Comparison of ENCODE assay signal across 8 cellular contexts in genomic region chr4:2412534-2412884, GRCh38. TPM values are rescaled to one million over a fixed set of nuclear protein-coding genes. Genes with fewer than 3 reads are reported as not detected.
DNase-seq lines count a peak whose midpoint lies in the region; ATAC-seq and TF ChIP-seq lines count a peak whose summit lies in the region.

No MANE protein-coding gene starts in this region.

- ATAC-seq in natural killer cell treated with Interleukin-12 subunit alpha and Interleukin-12 subunit beta and Interleukin-15 and Interleukin-18, amount 100 ng/mL, for 72 hours: peak; percentile 73

- H3K9me3 Mint-ChIP-seq in H9: peaks cover 0 to 3% of the 10 kb centered on the region in 2 experiments; a peak in 1 of 5 replicates
- H3K9me3 Mint-ChIP-seq in natural killer cell treated with Interleukin-12 subunit alpha and Interleukin-12 subunit beta and Interleukin-15 and Interleukin-18, amount 100 ng/mL, for 72 hours: no peaks in the 10 kb centered on the region

- no peak overlapping the region for H2AFZ ChIP-seq in H9 (ENCODE audit: low read length)

- peak overlapping the region in 2 of 3 experiments; percentile 8 to 96; a peak in 4 of 7 replicates for H3K27ac Mint-ChIP-seq in H9
- H3K27ac Mint-ChIP-seq in natural killer cell treated with Interleukin-12 subunit alpha and Interleukin-12 subunit beta and Interleukin-15 and Interleukin-18, amount 100 ng/mL, for 72 hours: peak overlapping the region; percentile 96 to 97

- no peak overlapping the region for H3K23ac ChIP-seq in H9 (ENCODE audit: insufficient read length, low read depth, low read length)

- H4K8ac ChIP-seq in H9 (replicated peaks; ENCODE audit: insufficient read length, low read depth, low read length): no peak overlapping the region

- no peak for TF ChIP-seq POLR2A in vagina (IDR thresholded peaks at IDR 0.05)

- peak overlapping the region; percentile 47 to 70 for H3K4me3 Mint-ChIP-seq in H9
- peak overlapping the region; percentile 86 for H3K4me3 Mint-ChIP-seq in natural killer cell treated with Interleukin-12 subunit alpha and Interleukin-12 subunit beta and Interleukin-15 and Interleukin-18, amount 100 ng/mL, for 72 hours

- no peaks in the 10 kb centered on the region for H3K79me2 ChIP-seq in H9 (ENCODE audit: insufficient read depth, low read length)

- peaks cover 45% of the 10 kb centered on the region for H3K27me3 Mint-ChIP-seq in H9 (ENCODE audit: low read depth)
- no peaks in the 10 kb centered on the region for H3K27me3 Mint-ChIP-seq in natural killer cell treated with Interleukin-12 subunit alpha and Interleukin-12 subunit beta and Interleukin-15 and Interleukin-18, amount 100 ng/mL, for 72 hours

- in situ Hi-C loops in GM13976 (cut with MboI; ENCODE audit: low sequenced_read_pairs, unreplicated experiment): no loop called here

- H3K4me2 ChIP-seq in H9 (ENCODE audit: insufficient read depth, insufficient read length, low read length): peak overlapping the region; percentile 75

- no peak overlapping the region for H3K56ac ChIP-seq in H9 (ENCODE audit: insufficient read length, low read depth, low read length)

- no peak overlapping the region for H4K91ac ChIP-seq in H9 (ENCODE audit: insufficient read length, low read depth, low read length)

- TF ChIP-seq CTCF in GM13976 (IDR thresholded peaks at IDR 0.05; ENCODE audit: borderline replicate concordance, control extremely low read depth, extremely low read depth, insufficient read depth, missing control alignments): no peak
- no peak for TF ChIP-seq CTCF in H9 (conservative IDR thresholded peaks at IDR 0.05)
- TF ChIP-seq CTCF in cardiac fibroblast (IDR thresholded peaks at IDR 0.05; ENCODE audit: low read depth, low read length): no peak
- TF ChIP-seq CTCF in vagina (IDR thresholded peaks at IDR 0.05): no peak

- no peak overlapping the region for H3K9ac ChIP-seq in H9 (ENCODE audit: extremely low read depth, insufficient read length, low read length)

- intact Hi-C loops in vagina (cut with DNase I): loop anchor here (10.0 kb wide), 1 partner anchor 148 kb away; the partner anchor contains the start of gene MXD4

- H3K23me2 ChIP-seq in H9 (ENCODE audit: insufficient read length, low read depth, low read length, poor library complexity, severe bottlenecking): peaks cover 27% of the 10 kb centered on the region

- no peaks in the 10 kb centered on the region for H3K9me3 ChIP-seq in H9 (ENCODE audit: control insufficient read depth, low read depth, low read length)
- no peaks in the 10 kb centered on the region for H3K9me3 ChIP-seq in vagina

- H2BK15ac ChIP-seq in H9 (ENCODE audit: low read depth, low read length): no peak overlapping the region

- peak; percentile 61 for DNase-seq in GM13976 (ENCODE audit: low spot score)
- DNase-seq in H9: no peak
- peak; percentile 52 for DNase-seq in RPMI8226
- DNase-seq in cardiac fibroblast (ENCODE audit: low read depth in 2 of 2): no peak
- peak; percentile 79 for DNase-seq in natural killer cell treated with Interleukin-12 subunit alpha and Interleukin-12 subunit beta and Interleukin-15 and Interleukin-18, amount 100 ng/mL, for 72 hours (ENCODE audit: low spot score)
- no peak for DNase-seq in vagina (ENCODE audit: extremely low spot score in 2 of 2)
- no peak for DNase-seq in amygdala (lab: John Stamatoyannopoulos, UW)
- DNase-seq in nucleus accumbens (lab: John Stamatoyannopoulos, UW): no peak

- peak overlapping the region; percentile 33 to 43 for H3K4me3 ChIP-seq in cardiac fibroblast (replicated peaks in 1 of 2; ENCODE audit: low read depth in 2 of 2, low read length in 2 of 2)
- H3K4me3 ChIP-seq in vagina: peak overlapping the region; percentile 15 to 33

- no peaks in the 10 kb centered on the region for H3K79me1 ChIP-seq in H9 (ENCODE audit: insufficient read depth, low read depth, low read length, poor library complexity, severe bottlenecking)

- H4K20me1 ChIP-seq in H9 (ENCODE audit: control insufficient read depth, insufficient read depth, insufficient read length): peaks cover 3% of the 10 kb centered on the region

- H2AK5ac ChIP-seq in H9 (ENCODE audit: insufficient read length, low read length): no peak overlapping the region

- H3K36me3 Mint-ChIP-seq in H9 (ENCODE audit: insufficient read depth in 1 of 3, low read depth in 3 of 3): no peaks in the 10 kb centered on the region; a peak in 1 of 7 replicates
- no peaks in the 10 kb centered on the region for H3K36me3 Mint-ChIP-seq in natural killer cell treated with Interleukin-12 subunit alpha and Interleukin-12 subunit beta and Interleukin-15 and Interleukin-18, amount 100 ng/mL, for 72 hours

- no peaks in the 10 kb centered on the region for H3K36me3 ChIP-seq in vagina

- H2BK5ac ChIP-seq in H9 (ENCODE audit: insufficient read length, low read length): no peak overlapping the region

- peak overlapping the region; percentile 11 for H4K5ac ChIP-seq in H9 (ENCODE audit: insufficient read length, low read depth, low read length)

- H2BK12ac ChIP-seq in H9 (ENCODE audit: insufficient read length, low read depth, low read length): no peak overlapping the region

- peak overlapping the region; percentile 69 for H3K27ac ChIP-seq in H9 (ENCODE audit: insufficient read length, low read depth, low read length)
- peak overlapping the region; percentile 31 for H3K27ac ChIP-seq in vagina

- no CpG with 5 or more reads among the region's 5 CpGs for WGBS in H9 (ENCODE audit: extremely low coverage, insufficient read length, low lambda C conversion rate)

- H3K4me1 Mint-ChIP-seq in H9: peaks cover 36 to 41% of the 10 kb centered on the region in 2 experiments
- peaks cover 59 to 68% of the 10 kb centered on the region in 2 donors for H3K4me1 Mint-ChIP-seq in natural killer cell treated with Interleukin-12 subunit alpha and Interleukin-12 subunit beta and Interleukin-15 and Interleukin-18, amount 100 ng/mL, for 72 hours (ENCODE audit: low read depth in 2 of 2)

- peaks cover 14% of the 10 kb centered on the region; the same call in 1 of the 2 replicates for H3K27me3 ChIP-seq in H9 (ENCODE audit: insufficient read depth, low read length)
- no peaks in the 10 kb centered on the region for H3K27me3 ChIP-seq in vagina

- H3K14ac ChIP-seq in H9 (ENCODE audit: insufficient read depth, low read length): no peak overlapping the region; the same call in 1 of the 2 replicates

- no peak overlapping the region for H2BK120ac ChIP-seq in H9 (ENCODE audit: low read depth, low read length, poor library complexity, severe bottlenecking)

- H2BK20ac ChIP-seq in H9 (ENCODE audit: low read depth, low read length, poor library complexity, severe bottlenecking): no peak overlapping the region

- H3K18ac ChIP-seq in H9 (ENCODE audit: insufficient read length, low read depth, low read length): peak overlapping the region; percentile 71

- no peak overlapping the region for H3K4ac ChIP-seq in H9 (ENCODE audit: low read depth, low read length)

- H3K4me1 ChIP-seq in H9 (ENCODE audit: insufficient read depth, low read length): peaks cover 6% of the 10 kb centered on the region; the same call in 1 of the 2 replicates
- peaks cover 41% of the 10 kb centered on the region for H3K4me1 ChIP-seq in vagina

- no peak overlapping the region for H3T11ph ChIP-seq in H9 (ENCODE audit: low read length)

RNA-seq across cellular contexts. Expression of gene ZFYVE28, which starts 5.9 kb away (rescaled TPM):
- total RNA-seq in H9 (2021) (0.98 and 1.2 TPM in 2 replicates), vagina (11.3 TPM)
- total RNA-seq in natural killer cell treated with Interleukin-12 subunit alpha and Interleukin-12 subunit beta and Interleukin-15 and Interleukin-18, amount 100 ng/mL, for 72 hours: 10 to 100 TPM; 13.8 to 25.6 TPM

RNA-seq across cellular contexts. Expression of gene CFAP99, which starts 6.2 kb away (rescaled TPM):
- 0.13 and 0.35 TPM in 2 replicates for total RNA-seq in H9 (2021)
- total RNA-seq in natural killer cell treated with Interleukin-12 subunit alpha and Interleukin-12 subunit beta and Interleukin-15 and Interleukin-18, amount 100 ng/mL, for 72 hours: not detected
- total RNA-seq in vagina: not detected

RNA-seq across cellular contexts. Expression of gene RNF4, which starts 56.4 kb away (rescaled TPM):
- total RNA-seq in H9 (2021): 88.5 and 92.0 TPM in 2 replicates
- total RNA-seq in natural killer cell treated with Interleukin-12 subunit alpha and Interleukin-12 subunit beta and Interleukin-15 and Interleukin-18, amount 100 ng/mL, for 72 hours: 100 to 1,000 TPM; 112 to 136 TPM
- 30.2 TPM for total RNA-seq in vagina

Comparison
In these comparisons a context has a peak if more than half of its experiments do, and no peak if none do; other contexts are left out.
1. DNase-seq: peak in GM13976 (single experiment), RPMI8226 (single experiment) and natural killer cell treated with Interleukin-12 subunit alpha and Interleukin-12 subunit beta and Interleukin-15 and Interleukin-18, amount 100 ng/mL, for 72 hours (single experiment); none in H9 (single experiment), cardiac fibroblast (0 of 2), vagina (0 of 2), amygdala (0 of 56) and nucleus accumbens (0 of 56).